8 cellular contexts compared by ENCODE assay signal in genomic region chr10:42933454-42934340, GRCh38.
A peak's percentile ranks its signal among the peaks of the same experiment; 100 is the strongest.
DNase-seq lines count a peak whose midpoint lies in the region; ATAC-seq and TF ChIP-seq lines count a peak whose summit lies in the region.

No MANE protein-coding gene starts in this region.

- TF ChIP-seq POLR2A in heart left ventricle (IDR thresholded peaks at IDR 0.05) (no peak), vagina (IDR thresholded peaks at IDR 0.05) (no peak)

- H3K27me3 Mint-ChIP-seq in activated CD4-positive, alpha-beta T cell treated with anti-CD3 and anti-CD28 coated beads, Interleukin-2, amount 10 ng/mL, durations not matched to agents 24 days and 14 days = peaks cover 33% of the 10 kb centered on the region

- H3K4me3 ChIP-seq in HUES64 (ENCODE audit: low read length) (peak overlapping the region; percentile 77), heart left ventricle (peak overlapping the region in 10 of 12 donors; percentile 9 to 37 (median 24)), retinal pigment epithelial cell (ENCODE audit: low read length) (no peak overlapping the region), vagina (peak overlapping the region in 1 of 2 donors; percentile 16), foreskin fibroblast (ENCODE audit: low read depth in 1 of 2, low read length in 2 of 2) (no peak overlapping the region)

- peak overlapping the region; percentile 66 for H3K4me3 Mint-ChIP-seq in activated CD4-positive, alpha-beta T cell treated with anti-CD3 and anti-CD28 coated beads, Interleukin-2, amount 10 ng/mL, durations not matched to agents 24 days and 14 days

- H3K9me3 ChIP-seq in HUES64 (ENCODE audit: insufficient read depth, low read depth, low read length) = no peaks in the 10 kb centered on the region
- no peaks in the 10 kb centered on the region for H3K9me3 ChIP-seq in heart left ventricle
- no peaks in the 10 kb centered on the region for H3K9me3 ChIP-seq in vagina

- no peaks in the 10 kb centered on the region for H3K36me3 Mint-ChIP-seq in activated CD4-positive, alpha-beta T cell treated with anti-CD3 and anti-CD28 coated beads, Interleukin-2, amount 10 ng/mL, durations not matched to agents 24 days and 14 days (ENCODE audit: low read depth)

- ATAC-seq in heart left ventricle (peak in 3 of 4 donors; percentile 37 to 75 (median 56)), GM21390 (IDR thresholded peaks at IDR 0.05; ENCODE audit: unreplicated experiment) (no peak), HG03457 (IDR thresholded peaks at IDR 0.05; ENCODE audit: unreplicated experiment) (no peak)

- peaks cover 4% of the 10 kb centered on the region for H3K4me1 Mint-ChIP-seq in activated CD4-positive, alpha-beta T cell treated with anti-CD3 and anti-CD28 coated beads, Interleukin-2, amount 10 ng/mL, durations not matched to agents 24 days and 14 days

- no peak overlapping the region for H3K27ac Mint-ChIP-seq in activated CD4-positive, alpha-beta T cell treated with anti-CD3 and anti-CD28 coated beads, Interleukin-2, amount 10 ng/mL, durations not matched to agents 24 days and 14 days

- H3K4me1 ChIP-seq in HUES64 (ENCODE audit: insufficient read depth, low read length) (no peaks in the 10 kb centered on the region), heart left ventricle (peaks cover 0 to 18% (median 12%) of the 10 kb centered on the region in 12 donors), vagina (peaks cover 12% of the 10 kb centered on the region)

- no peak overlapping the region for H3K9ac ChIP-seq in HUES64 (ENCODE audit: low read depth, low read length)

- no peak for TF ChIP-seq CTCF in heart left ventricle (IDR thresholded peaks at IDR 0.05)
- no peak for TF ChIP-seq CTCF in retinal pigment epithelial cell (conservative IDR thresholded peaks at IDR 0.05; ENCODE audit: low read depth, low read length)
- no peak for TF ChIP-seq CTCF in vagina (IDR thresholded peaks at IDR 0.05)
- no peak for TF ChIP-seq CTCF in foreskin fibroblast (IDR thresholded peaks at IDR 0.05; ENCODE audit: low read depth, low read length)

- intact Hi-C loops in activated CD4-positive, alpha-beta T cell treated with anti-CD3 and anti-CD28 coated beads, Interleukin-2, amount 10 ng/mL, durations not matched to agents 24 days and 14 days (cut with micrococcal nuclease) = no loop called here
- intact Hi-C loops in heart left ventricle (cut with DNase I) = no loop called here
- intact Hi-C loops in vagina (cut with DNase I) = no loop called here

- no peaks in the 10 kb centered on the region for H3K9me3 Mint-ChIP-seq in activated CD4-positive, alpha-beta T cell treated with anti-CD3 and anti-CD28 coated beads, Interleukin-2, amount 10 ng/mL, durations not matched to agents 24 days and 14 days

- H3K27me3 ChIP-seq in HUES64 (ENCODE audit: insufficient read depth, low read length) (peaks cover 45% of the 10 kb centered on the region), heart left ventricle (peaks cover 18 to 60% (median 38%) of the 10 kb centered on the region in 9 donors), vagina (no peaks in the 10 kb centered on the region)

- H3K36me3 ChIP-seq in HUES64 (ENCODE audit: insufficient read depth, low read length) (no peaks in the 10 kb centered on the region), heart left ventricle (no peaks in the 10 kb centered on the region), vagina (no peaks in the 10 kb centered on the region)

- H3K27ac ChIP-seq in HUES64 (ENCODE audit: low read depth, low read length) = no peak overlapping the region
- H3K27ac ChIP-seq in heart left ventricle = no peak overlapping the region
- no peak overlapping the region for H3K27ac ChIP-seq in vagina

- DNase-seq in activated CD4-positive, alpha-beta T cell treated with anti-CD3 and anti-CD28 coated beads, Interleukin-2, amount 10 ng/mL, durations not matched to agents 24 days and 14 days = peak; percentile 54
- DNase-seq in heart left ventricle = peak in 2 of 5 donors; percentile 48
- DNase-seq in retinal pigment epithelial cell (ENCODE audit: low read depth) = peak; percentile 6
- no peak for DNase-seq in vagina (ENCODE audit: extremely low spot score in 2 of 2)
- DNase-seq in foreskin fibroblast = no peak

- 8% methylated on average over 57 of the region's 57 CpGs for WGBS in HUES64
- WGBS in heart left ventricle, 4 donors = 5 to 7% (median 6%) methylated on average over 47 to 57 of the region's 57 CpGs

Comparison
In these comparisons a context has a peak if more than half of its experiments do, and no peak if none do; other contexts are left out.
1. H3K4me3 ChIP-seq: peak in HUES64 (single experiment) and heart left ventricle (10 of 12); none in retinal pigment epithelial cell (single experiment) and foreskin fibroblast (0 of 2).
2. DNase-seq: peak in activated CD4-positive, alpha-beta T cell treated with anti-CD3 and anti-CD28 coated beads, Interleukin-2, amount 10 ng/mL, durations not matched to agents 24 days and 14 days (single experiment) and retinal pigment epithelial cell (single experiment); none in vagina (0 of 2) and foreskin fibroblast (0 of 2).
3. ATAC-seq: peak in heart left ventricle (3 of 4); none in GM21390 (single experiment) and HG03457 (single experiment).